ENCODE assay signal across 23 cellular contexts in the genomic region with DNA sequence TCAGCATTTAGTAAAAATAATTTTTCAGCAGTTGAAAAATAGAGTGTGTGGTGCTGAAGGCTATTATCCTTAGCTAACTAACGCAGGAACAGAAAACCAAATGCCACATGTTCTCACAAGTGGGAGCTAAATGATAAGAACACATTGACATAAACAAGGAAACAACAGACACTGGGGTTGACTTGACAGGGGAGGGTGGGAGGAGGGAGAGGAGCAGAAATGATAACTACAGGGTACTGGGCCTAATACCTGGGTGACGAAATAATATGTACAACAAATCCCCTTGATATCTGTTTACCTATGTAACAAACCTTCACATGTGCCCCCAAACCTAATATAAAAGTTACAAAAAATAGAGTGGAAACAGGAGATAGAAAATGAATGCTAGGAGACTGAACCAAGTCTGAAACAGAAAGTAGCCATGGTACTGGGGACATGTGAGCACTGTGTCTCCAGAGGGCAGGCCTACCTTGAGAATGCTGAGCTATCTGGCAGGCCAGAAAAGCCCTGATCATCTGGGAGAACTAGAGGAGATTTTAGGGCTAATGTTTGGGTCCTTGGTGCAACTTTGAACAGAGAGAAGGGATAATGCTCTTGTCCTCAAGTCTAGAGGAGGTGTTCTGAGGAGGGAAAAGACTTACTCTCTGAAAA. TPM values are rescaled to one million over a fixed set of nuclear protein-coding genes. Genes with fewer than 3 reads are reported as not detected.
DNase-seq lines count a peak whose midpoint lies in the region; ATAC-seq and TF ChIP-seq lines count a peak whose summit lies in the region.
"Had no signal": no experiment of that assay in that cellular context is flagged by ENCODE, and none has a peak within 500 bp of the region (broad histone marks: within the 10 kb centered on the region; RNA-seq: fewer than 3 reads in every experiment).

No MANE protein-coding gene starts in this region.

- H3K4me3 Mint-ChIP-seq in nephron progenitor cell (no peak overlapping the region), Caco-2 (ENCODE audit: unreplicated experiment) (no peak overlapping the region), Calu3 (ENCODE audit: low read depth, unreplicated experiment) (no peak overlapping the region)
- H3K4me3 Mint-ChIP-seq: CD14-positive monocyte; immature natural killer cell; stimulated activated naive CD8-positive, alpha-beta T cell treated with anti-CD3 and anti-CD28 coated beads, Interleukin-15, Interleukin-2, amounts not matched to agents 100 ng/mL and 50 ng/mL, for 24 hours; T-helper 2 cell treated with Interferon-gamma antibody and Interleukin-4, amounts not matched to agents 5 μg/mL and 100 μg/mL, for 36 hours; type B pancreatic cell had no signal

- H3K36me3 ChIP-seq in Caco-2 (ENCODE audit: control insufficient read depth, insufficient read depth, low read length), result no peaks in the 10 kb centered on the region
- H3K36me3 ChIP-seq: heart right ventricle, ovary, sigmoid colon had no signal

- no peaks in the 10 kb centered on the region for H3K4me1 ChIP-seq in Caco-2

- peak overlapping the region; percentile 46 to 83 for H3K27ac Mint-ChIP-seq in activated naive CD4-positive, alpha-beta T cell treated with anti-CD3 and anti-CD28 coated beads, Interleukin-2, amount 50 U/mL, for 72 hours
- H3K27ac Mint-ChIP-seq in nephron progenitor cell (peak overlapping the region; percentile 39), Caco-2 (ENCODE audit: unreplicated experiment) (no peak overlapping the region), Calu3 (ENCODE audit: unreplicated experiment) (no peak overlapping the region)
- H3K27ac Mint-ChIP-seq: CD14-positive monocyte; immature natural killer cell; stimulated activated naive CD8-positive, alpha-beta T cell treated with anti-CD3 and anti-CD28 coated beads, Interleukin-15, Interleukin-2, amounts not matched to agents 100 ng/mL and 50 ng/mL, for 24 hours; T-helper 2 cell treated with Interferon-gamma antibody and Interleukin-4, amounts not matched to agents 5 μg/mL and 100 μg/mL, for 36 hours; type B pancreatic cell had no signal

- peaks cover 7% of the 10 kb centered on the region; the same call in 1 of the 2 replicates for H3K9me3 ChIP-seq in Caco-2
- H3K9me3 ChIP-seq: ovary, sigmoid colon had no signal

- no peak for DNase-seq in activated naive CD4-positive, alpha-beta T cell treated with anti-CD3 and anti-CD28 coated beads, Interleukin-2, amount 50 U/mL, for 72 hours (ENCODE audit: low spot score in 2 of 2)
- no peak for DNase-seq in activated naive CD4-positive, alpha-beta T cell treated with anti-CD3 and anti-CD28 coated beads, Interleukin-2, amount 50 U/mL, for 16 hours
- DNase-seq in nephron progenitor cell (no peak), Caco-2 (no peak), Calu3 (no peak)
- no peak for DNase-seq in activated effector memory CD4-positive, alpha-beta T cell treated with Interleukin-2 at 50 U/mL for 16 hours
- DNase-seq: activated CD4-positive, CD25-positive, alpha-beta regulatory T cell; activated gamma-delta T cell treated with Interleukin-2 at 50 U/mL for 16 hours; DMS53; heart right ventricle; immature natural killer cell; NCI-H1048; NCI-H2081 treated with DMSO at 0.1 percent for 48 hours; NCI-H526; ovary; sigmoid colon had no signal

- CTCF ChIA-PET in Caco-2 (lab: Charles Lee) (no interaction called here), Calu3 (lab: Charles Lee) (interaction anchor here (0.6 to 1.0 kb wide), 2 partner anchors 14 to 101 kb away, joined by 3 read pairs; no protein-coding TSS in a partner anchor)

- no TSS peak for BruUV-seq in Caco-2 (replicated peaks; lab: Mats Ljungman, UMichigan)
- BruUV-seq in Calu3 (replicated peaks; lab: Mats Ljungman, UMichigan), result no TSS peak

- H3K4me1 Mint-ChIP-seq in nephron progenitor cell (peaks cover 49% of the 10 kb centered on the region), Caco-2 (ENCODE audit: low read depth, unreplicated experiment) (no peaks in the 10 kb centered on the region), Calu3 (ENCODE audit: low read depth, unreplicated experiment) (no peaks in the 10 kb centered on the region)

- no peak for ATAC-seq in activated naive CD4-positive, alpha-beta T cell treated with anti-CD3 and anti-CD28 coated beads, Interleukin-2, amount 50 U/mL, for 72 hours
- ATAC-seq in GM19025 (IDR thresholded peaks at IDR 0.05; ENCODE audit: low read depth, unreplicated experiment), result peak; percentile 39
- peak; percentile 53 for ATAC-seq in HG03097 (IDR thresholded peaks at IDR 0.05; ENCODE audit: low FRiP score, unreplicated experiment)

- no peaks in the 10 kb centered on the region for H3K27me3 Mint-ChIP-seq in nephron progenitor cell (ENCODE audit: low read depth, poor library complexity)
- H3K27me3 Mint-ChIP-seq in Caco-2 (ENCODE audit: insufficient read depth, unreplicated experiment), result no peaks in the 10 kb centered on the region
- H3K27me3 Mint-ChIP-seq in Calu3 (ENCODE audit: unreplicated experiment), result no peaks in the 10 kb centered on the region
- H3K27me3 Mint-ChIP-seq: type B pancreatic cell had no signal

- POLR2A ChIA-PET in Caco-2 (lab: Charles Lee), result no interaction called here

- H3K4me3 ChIP-seq in Caco-2 (ENCODE audit: low read depth, low read length), result no peak overlapping the region
- H3K4me3 ChIP-seq: heart right ventricle, ovary, sigmoid colon had no signal

- no peak for TF ChIP-seq CTCF in nephron progenitor cell (IDR thresholded peaks at IDR 0.05)
- TF ChIP-seq CTCF in Caco-2 (IDR thresholded peaks at IDR 0.05; ENCODE audit: insufficient read depth in 1 of 2, low read depth in 1 of 2, low read length in 1 of 2, severe bottlenecking in 1 of 2, unreplicated experiment in 1 of 2), result no peak
- no peak for TF ChIP-seq CTCF in Calu3 (IDR thresholded peaks at IDR 0.05; ENCODE audit: unreplicated experiment)

- H3K36me3 Mint-ChIP-seq in activated naive CD4-positive, alpha-beta T cell treated with anti-CD3 and anti-CD28 coated beads, Interleukin-2, amount 50 U/mL, for 72 hours, result peaks cover 5 to 13% of the 10 kb centered on the region in 2 donors
- H3K36me3 Mint-ChIP-seq in nephron progenitor cell (ENCODE audit: low read depth) (no peaks in the 10 kb centered on the region), Caco-2 (ENCODE audit: insufficient read depth, unreplicated experiment) (peaks cover 5% of the 10 kb centered on the region), Calu3 (ENCODE audit: insufficient read depth, unreplicated experiment) (peaks cover 6% of the 10 kb centered on the region)
- H3K36me3 Mint-ChIP-seq: type B pancreatic cell had no signal

- H3K9me3 Mint-ChIP-seq in activated naive CD4-positive, alpha-beta T cell treated with anti-CD3 and anti-CD28 coated beads, Interleukin-2, amount 50 U/mL, for 72 hours, result peaks cover 4% of the 10 kb centered on the region in 2 donors
- H3K9me3 Mint-ChIP-seq in nephron progenitor cell (peaks cover 17% of the 10 kb centered on the region), Caco-2 (ENCODE audit: unreplicated experiment) (peaks cover 20% of the 10 kb centered on the region), Calu3 (ENCODE audit: low read depth, unreplicated experiment) (no peaks in the 10 kb centered on the region)
- H3K9me3 Mint-ChIP-seq: type B pancreatic cell had no signal

- intact Hi-C loops in Caco-2 (cut with micrococcal nuclease; ENCODE audit: unreplicated experiment), result no loop called here
- intact Hi-C loops in Calu3 (cut with micrococcal nuclease; ENCODE audit: unreplicated experiment), result loop anchor here (5.0 kb wide), 2 partner anchors 54 to 664 kb away; partner anchors contain the start of gene RINT1

- no peaks in the 10 kb centered on the region for H3K27me3 ChIP-seq in Caco-2 (replicated peaks; ENCODE audit: control insufficient read depth, insufficient read depth, low read length)
- H3K27me3 ChIP-seq: ovary had no signal

RNA-seq across cellular contexts. Expression of gene EFCAB10, which starts 4.7 kb away (rescaled TPM):
- total RNA-seq in activated naive CD4-positive, alpha-beta T cell treated with anti-CD3 and anti-CD28 coated beads, Interleukin-2, amount 50 U/mL, for 72 hours, result not detected
- not detected in 2 replicates for total RNA-seq in Caco-2 (2022)
- total RNA-seq in Calu3 (2022), result not detected in 2 replicates
- total RNA-seq: heart right ventricle, lower leg skin, sigmoid colon had no signal

RNA-seq across cellular contexts. Expression of gene RINT1, which starts 54.0 kb away (rescaled TPM):
- 10 to 100 TPM; 21.9 to 25.5 TPM for total RNA-seq in activated naive CD4-positive, alpha-beta T cell treated with anti-CD3 and anti-CD28 coated beads, Interleukin-2, amount 50 U/mL, for 72 hours
- total RNA-seq in Caco-2 (2022) (23.9 and 28.0 TPM in 2 replicates), Calu3 (2022) (17.1 and 18.6 TPM in 2 replicates)

Comparison
In these comparisons a context has a peak if more than half of its experiments do, and no peak if none do; other contexts are left out.
1. ATAC-seq: peak in GM19025 (single experiment) and HG03097 (single experiment); none in activated naive CD4-positive, alpha-beta T cell treated with anti-CD3 and anti-CD28 coated beads, Interleukin-2, amount 50 U/mL, for 72 hours (0 of 2).
2. H3K27ac Mint-ChIP-seq: peak in activated naive CD4-positive, alpha-beta T cell treated with anti-CD3 and anti-CD28 coated beads, Interleukin-2, amount 50 U/mL, for 72 hours (2 of 2) and nephron progenitor cell (single experiment); none in Caco-2 (single experiment) and Calu3 (single experiment).